8 cellular contexts compared by ENCODE assay signal in the genomic region with DNA sequence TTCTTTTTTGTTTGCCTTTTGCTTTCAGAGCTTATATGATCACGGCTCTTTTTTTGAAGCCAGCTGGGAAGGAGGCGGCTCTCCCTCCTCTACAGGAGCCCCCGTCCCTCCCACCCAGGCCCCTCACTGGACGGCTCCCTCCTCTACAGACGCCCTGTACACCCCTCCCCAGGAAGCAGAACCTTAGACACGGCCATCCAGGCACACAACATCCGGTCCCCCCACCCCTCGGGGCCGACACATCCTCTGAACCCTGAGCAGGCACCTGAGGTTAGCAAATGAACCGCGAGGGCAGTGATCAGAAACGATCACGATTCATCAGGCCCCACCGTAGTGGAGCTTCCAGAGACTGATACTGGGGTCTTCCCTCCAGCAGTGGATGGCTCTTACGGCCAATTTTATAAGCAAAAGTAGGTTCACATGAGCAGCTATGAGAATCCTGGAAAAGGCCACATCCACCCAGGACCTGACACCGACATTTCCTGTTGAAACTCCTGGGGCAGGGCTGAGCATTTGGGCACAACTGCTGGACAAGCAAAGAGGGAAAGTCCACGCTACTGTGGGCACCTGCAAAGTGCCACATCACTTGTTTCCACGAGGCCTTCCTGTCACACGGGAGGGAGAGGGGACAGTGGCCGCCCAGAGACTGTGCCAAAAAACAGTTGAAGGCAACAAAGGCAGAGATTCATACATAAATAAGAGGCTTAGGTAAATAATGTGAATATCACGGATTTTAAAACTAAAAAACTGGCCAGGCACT.
DNase-seq lines count a peak whose midpoint lies in the region; ATAC-seq and TF ChIP-seq lines count a peak whose summit lies in the region.

No MANE protein-coding gene starts in this region.

- ATAC-seq in HG02885 (IDR thresholded peaks at IDR 0.05; ENCODE audit: poor library complexity, unreplicated experiment): peak; percentile 48
- ATAC-seq in GM18519 (IDR thresholded peaks at IDR 0.05; ENCODE audit: low FRiP score, unreplicated experiment): no peak

- H3K9me3 ChIP-seq in A673 (ENCODE audit: low read depth, low read length, poor library complexity, severe bottlenecking): no peaks in the 10 kb centered on the region

- TF ChIP-seq CTCF in GM13976 (IDR thresholded peaks at IDR 0.05; ENCODE audit: borderline replicate concordance, control extremely low read depth, extremely low read depth, insufficient read depth, missing control alignments) (no peak), A673 (conservative IDR thresholded peaks at IDR 0.05; ENCODE audit: low read depth, low read length) (no peak)

- DNase-seq in GM13976 (ENCODE audit: low spot score) (peak; percentile 79), germinal center (ENCODE audit: low spot score) (peak; percentile 78), SKM-1 (lab: John Stamatoyannopoulos, UW; ENCODE audit: unreplicated experiment) (no peak), NCI-H2081 treated with DMSO at 0.1 percent for 48 hours (lab: John Stamatoyannopoulos, UW) (no peak), A673 (ENCODE audit: low spot score) (no peak)
- peak; percentile 71 for DNase-seq in activated CD4-positive, CD25-positive, alpha-beta regulatory T cell treated with anti-CD3 and anti-CD28 coated beads, Interleukin-2, amount 50 U/mL, for 72 hours

- BruUV-seq in A673 (replicated peaks; lab: Mats Ljungman, UMichigan): no TSS peak

- H3K36me3 ChIP-seq in A673 (ENCODE audit: insufficient read depth, low read length, poor library complexity, severe bottlenecking): no peaks in the 10 kb centered on the region

- CTCF ChIA-PET in A673 (lab: Charles Lee): no interaction called here

- POLR2A ChIA-PET in A673 (lab: Charles Lee; ENCODE audit: low non-redundant PET): no interaction called here

- no peaks in the 10 kb centered on the region for H3K27me3 ChIP-seq in A673 (replicated peaks; ENCODE audit: insufficient read depth, low read depth, low read length, poor library complexity)

- H3K4me3 ChIP-seq in A673 (ENCODE audit: low read depth, low read length, poor library complexity, severe bottlenecking): no peak overlapping the region

- H3K27ac ChIP-seq in A673 (ENCODE audit: low read depth, low read length, poor library complexity, severe bottlenecking): no peak overlapping the region

- in situ Hi-C loops in GM13976 (cut with MboI; ENCODE audit: low sequenced_read_pairs, unreplicated experiment): no loop called here

- intact Hi-C loops in A673 (cut with micrococcal nuclease; ENCODE audit: unreplicated experiment): loop anchor here (10.0 kb wide), 1 partner anchor 396 kb away; no protein-coding TSS in a partner anchor

- no peaks in the 10 kb centered on the region for H3K4me1 ChIP-seq in A673 (ENCODE audit: insufficient read depth, low read length, poor library complexity, severe bottlenecking)

Comparison
In these comparisons a context has a peak if more than half of its experiments do, and no peak if none do; other contexts are left out.
1. DNase-seq: peak in GM13976 (single experiment), activated CD4-positive, CD25-positive, alpha-beta regulatory T cell treated with anti-CD3 and anti-CD28 coated beads, Interleukin-2, amount 50 U/mL, for 72 hours (single experiment) and germinal center (single experiment); none in SKM-1 (single experiment), NCI-H2081 treated with DMSO at 0.1 percent for 48 hours (single experiment) and A673 (single experiment).